In the genomic region with DNA sequence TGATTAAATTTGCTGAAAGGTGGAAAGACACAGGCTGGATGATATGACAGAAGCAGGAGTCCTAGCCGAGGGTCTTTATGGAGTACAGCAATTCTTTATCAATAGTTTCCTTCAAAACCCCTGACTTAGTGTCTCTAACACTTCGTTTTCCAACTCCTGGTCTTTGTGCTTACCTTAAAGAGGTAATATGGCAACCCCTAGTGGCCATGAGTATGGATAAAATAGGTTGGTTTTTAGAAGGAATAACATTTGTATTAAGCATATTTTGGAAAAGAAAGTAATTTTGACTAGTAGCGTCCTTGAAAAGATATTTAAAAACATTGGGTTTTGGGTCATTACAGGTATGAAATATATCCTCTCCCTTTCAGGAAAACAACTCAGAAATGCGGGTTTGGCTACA, we compare ENCODE assay signal across 9 cellular contexts. TPM values are rescaled to one million over a fixed set of nuclear protein-coding genes. Genes with fewer than 3 reads are reported as not detected.
DNase-seq lines count a peak whose midpoint lies in the region; TF ChIP-seq lines count a peak whose summit lies in the region.
"Had no signal": no experiment of that assay in that cellular context is flagged by ENCODE, and none has a peak within 500 bp of the region (broad histone marks: within the 10 kb centered on the region; RNA-seq: fewer than 3 reads in every experiment).

No MANE protein-coding gene starts in this region.

- DNase-seq in NCI-H446 (lab: John Stamatoyannopoulos, UW) (peak; percentile 4 to 35), NCI-H446 treated with DMSO at 0.1 percent for 48 hours (lab: John Stamatoyannopoulos, UW) (no peak), M059J (ENCODE audit: low read depth) (peak; percentile 33), chondrocyte (ENCODE audit: low spot score) (no peak), retinal pigment epithelial cell (ENCODE audit: low read depth) (peak; percentile 4), G401 (ENCODE audit: low spot score) (no peak), NCI-H146 treated with DMSO at 0.1 percent for 48 hours (lab: John Stamatoyannopoulos, UW; ENCODE audit: unreplicated experiment) (no peak)
- DNase-seq in activated naive CD8-positive, alpha-beta T cell treated with anti-CD3 and anti-CD28 coated beads for 36 hours = no peak

- H3K9me3 Mint-ChIP-seq in chondrocyte (ENCODE audit: low read depth) = no peaks in the 10 kb centered on the region
- H3K9me3 Mint-ChIP-seq in activated naive CD8-positive, alpha-beta T cell treated with anti-CD3 and anti-CD28 coated beads for 36 hours = no peaks in the 10 kb centered on the region

- no peak overlapping the region for H3K4me3 Mint-ChIP-seq in chondrocyte (ENCODE audit: unreplicated experiment)
- H3K4me3 Mint-ChIP-seq in activated naive CD8-positive, alpha-beta T cell treated with anti-CD3 and anti-CD28 coated beads for 36 hours = no peak overlapping the region

- no peaks in the 10 kb centered on the region for H3K36me3 Mint-ChIP-seq in chondrocyte (ENCODE audit: low read depth)
- no peaks in the 10 kb centered on the region for H3K36me3 Mint-ChIP-seq in activated naive CD8-positive, alpha-beta T cell treated with anti-CD3 and anti-CD28 coated beads for 36 hours

- H3K27ac Mint-ChIP-seq in chondrocyte (ENCODE audit: unreplicated experiment) = no peak overlapping the region
- H3K27ac Mint-ChIP-seq in activated naive CD8-positive, alpha-beta T cell treated with anti-CD3 and anti-CD28 coated beads for 36 hours = no peak overlapping the region

- H3K27me3 Mint-ChIP-seq in chondrocyte (ENCODE audit: low read depth) = peaks cover 21% of the 10 kb centered on the region
- peaks cover 5% of the 10 kb centered on the region for H3K27me3 Mint-ChIP-seq in activated naive CD8-positive, alpha-beta T cell treated with anti-CD3 and anti-CD28 coated beads for 36 hours

- no peaks in the 10 kb centered on the region for H3K4me1 Mint-ChIP-seq in chondrocyte (ENCODE audit: low read depth)
- no peaks in the 10 kb centered on the region for H3K4me1 Mint-ChIP-seq in activated naive CD8-positive, alpha-beta T cell treated with anti-CD3 and anti-CD28 coated beads for 36 hours

- in situ Hi-C loops in G401 (cut with HindIII; ENCODE audit: low sequenced_read_pairs) = no loop called here

- TF ChIP-seq CTCF in chondrocyte (IDR thresholded peaks at IDR 0.05) = peak; percentile 70
- peak; percentile 56 for TF ChIP-seq CTCF in retinal pigment epithelial cell (conservative IDR thresholded peaks at IDR 0.05; ENCODE audit: low read depth, low read length)

- H3K4me3 ChIP-seq in retinal pigment epithelial cell (ENCODE audit: low read length) = no peak overlapping the region
- H3K4me3 ChIP-seq: BLaER1 had no signal

RNA-seq across cellular contexts. Expression of gene VGLL2, which starts 51.9 kb away (rescaled TPM):
- total RNA-seq in M059J (2014; rRNA removed; shearing (Covaris generic)) = not detected in 2 replicates
- not detected in 3 replicates for total RNA-seq in chondrocyte
- not detected in 2 replicates for total RNA-seq in G401 (2014; rRNA removed; shearing (Covaris generic))
- not detected for total RNA-seq in activated naive CD8-positive, alpha-beta T cell treated with anti-CD3 and anti-CD28 coated beads for 36 hours

Comparison
In these comparisons a context has a peak if more than half of its experiments do, and no peak if none do; other contexts are left out.
1. DNase-seq: peak in NCI-H446 (2 of 2), M059J (single experiment) and retinal pigment epithelial cell (single experiment); none in NCI-H446 treated with DMSO at 0.1 percent for 48 hours (single experiment), chondrocyte (single experiment), G401 (single experiment), activated naive CD8-positive, alpha-beta T cell treated with anti-CD3 and anti-CD28 coated beads for 36 hours (single experiment) and NCI-H146 treated with DMSO at 0.1 percent for 48 hours (single experiment).